Comparison of ENCODE assay signal across 8 cellular contexts in the genomic region with DNA sequence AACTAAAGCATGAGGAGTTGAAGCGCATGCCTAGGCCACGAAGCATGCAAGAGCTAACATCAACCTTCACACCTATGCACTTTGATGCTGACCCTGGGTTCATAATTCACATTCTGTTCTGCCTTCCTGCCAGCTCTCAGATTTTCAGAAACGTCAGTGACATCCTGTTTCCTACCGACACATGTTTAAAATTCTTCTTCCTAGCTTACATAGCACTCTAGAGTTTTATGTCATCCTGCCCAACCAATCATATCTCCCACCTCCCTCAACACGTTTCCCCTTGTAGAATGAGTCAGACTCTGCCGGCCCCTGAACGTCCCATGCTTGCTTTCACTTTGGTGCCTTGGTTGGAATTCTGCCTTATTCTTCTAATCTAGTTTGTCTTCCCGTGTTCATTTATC.
DNase-seq lines count a peak whose midpoint lies in the region; ATAC-seq and TF ChIP-seq lines count a peak whose summit lies in the region.

No MANE protein-coding gene starts in this region.

- H3K27ac Mint-ChIP-seq in natural killer cell treated with Interleukin-12 subunit alpha and Interleukin-12 subunit beta and Interleukin-15 and Interleukin-18, amount 100 ng/mL, for 72 hours = no peak overlapping the region

- no peak overlapping the region for H3K4me3 Mint-ChIP-seq in natural killer cell treated with Interleukin-12 subunit alpha and Interleukin-12 subunit beta and Interleukin-15 and Interleukin-18, amount 100 ng/mL, for 72 hours

- H3K4me3 ChIP-seq in brain microvascular endothelial cell (ENCODE audit: low read depth, low read length) = peak overlapping the region; percentile 18
- no peak overlapping the region for H3K4me3 ChIP-seq in dorsolateral prefrontal cortex

- H3K27me3 ChIP-seq in brain microvascular endothelial cell (replicated peaks) = no peaks in the 10 kb centered on the region
- no peaks in the 10 kb centered on the region for H3K27me3 ChIP-seq in dorsolateral prefrontal cortex

- H3K27me3 Mint-ChIP-seq in natural killer cell treated with Interleukin-12 subunit alpha and Interleukin-12 subunit beta and Interleukin-15 and Interleukin-18, amount 100 ng/mL, for 72 hours = no peaks in the 10 kb centered on the region

- intact Hi-C loops in dorsolateral prefrontal cortex (cut with DNase I) = no loop called here

- peak; percentile 74 for ATAC-seq in GM21447 (IDR thresholded peaks at IDR 0.05; ENCODE audit: unreplicated experiment)
- peak; percentile 95 to 98 for ATAC-seq in natural killer cell treated with Interleukin-12 subunit alpha and Interleukin-12 subunit beta and Interleukin-15 and Interleukin-18, amount 100 ng/mL, for 72 hours

- H3K27ac ChIP-seq in brain microvascular endothelial cell = peak overlapping the region; percentile 35
- H3K27ac ChIP-seq in dorsolateral prefrontal cortex = peak overlapping the region in 4 of 59 donors; percentile 20 to 61 (median 44)

- H3K9me3 Mint-ChIP-seq in natural killer cell treated with Interleukin-12 subunit alpha and Interleukin-12 subunit beta and Interleukin-15 and Interleukin-18, amount 100 ng/mL, for 72 hours = no peaks in the 10 kb centered on the region

- no peaks in the 10 kb centered on the region for H3K4me1 Mint-ChIP-seq in natural killer cell treated with Interleukin-12 subunit alpha and Interleukin-12 subunit beta and Interleukin-15 and Interleukin-18, amount 100 ng/mL, for 72 hours (ENCODE audit: low read depth in 2 of 2)

- H3K36me3 Mint-ChIP-seq in natural killer cell treated with Interleukin-12 subunit alpha and Interleukin-12 subunit beta and Interleukin-15 and Interleukin-18, amount 100 ng/mL, for 72 hours = no peaks in the 10 kb centered on the region

- in situ Hi-C loops in brain microvascular endothelial cell (cut with HindIII; ENCODE audit: low pct_ligation_motif_present, low sequenced_read_pairs) = no loop called here

- DNase-seq in Daoy (ENCODE audit: low read depth) (peak; percentile 54), OCI-M1 (lab: John Stamatoyannopoulos, UW) (peak; percentile 77), brain microvascular endothelial cell (peak; percentile 92), NCI-H2171 (lab: John Stamatoyannopoulos, UW) (no peak), NCI-H524 treated with DMSO at 0.1 percent for 48 hours (lab: John Stamatoyannopoulos, UW) (no peak), dorsolateral prefrontal cortex (no peak)
- DNase-seq in natural killer cell treated with Interleukin-12 subunit alpha and Interleukin-12 subunit beta and Interleukin-15 and Interleukin-18, amount 100 ng/mL, for 72 hours (ENCODE audit: low spot score) = peak; percentile 73

- TF ChIP-seq CTCF in brain microvascular endothelial cell (IDR thresholded peaks at IDR 0.05; ENCODE audit: low read depth, low read length, missing control alignments) = no peak
- TF ChIP-seq CTCF in dorsolateral prefrontal cortex (IDR thresholded peaks at IDR 0.05 in 54 of 56, conservative IDR thresholded peaks at IDR 0.05 in 2 of 56; ENCODE audit: low read depth in 1 of 56, partially characterized antibody in 56 of 56) = no peak

- no peaks in the 10 kb centered on the region for H3K36me3 ChIP-seq in brain microvascular endothelial cell (replicated peaks)

Comparison
In these comparisons a context has a peak if more than half of its experiments do, and no peak if none do; other contexts are left out.
1. DNase-seq: peak in Daoy (single experiment), OCI-M1 (single experiment), brain microvascular endothelial cell (single experiment) and natural killer cell treated with Interleukin-12 subunit alpha and Interleukin-12 subunit beta and Interleukin-15 and Interleukin-18, amount 100 ng/mL, for 72 hours (single experiment); none in NCI-H2171 (single experiment), NCI-H524 treated with DMSO at 0.1 percent for 48 hours (single experiment) and dorsolateral prefrontal cortex (0 of 10).